ENCODE assay signal across 10 cellular contexts in the genomic region with DNA sequence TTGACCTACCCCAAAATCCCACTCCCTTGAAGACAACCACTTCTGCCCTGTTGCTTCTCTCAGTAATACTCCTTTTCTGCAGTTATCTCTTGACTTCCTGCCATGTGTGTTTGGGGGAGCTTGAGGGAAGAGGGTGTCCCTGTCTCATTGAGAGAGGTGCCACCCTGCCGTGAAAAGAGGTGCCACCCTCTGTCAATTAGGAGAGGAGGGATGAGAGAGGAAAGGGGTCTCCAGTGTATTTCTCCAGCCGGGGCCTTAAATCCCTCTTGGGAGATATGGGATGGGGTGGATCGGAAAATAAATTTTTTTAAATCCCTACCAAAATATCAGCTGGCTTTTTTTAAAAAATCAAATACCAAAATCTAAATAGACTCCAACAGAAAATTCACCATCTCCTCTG. TPM values are rescaled to one million over a fixed set of nuclear protein-coding genes. Genes with fewer than 3 reads are reported as not detected.
A peak's percentile ranks its signal among the peaks of the same experiment; 100 is the strongest.
DNase-seq lines count a peak whose midpoint lies in the region; ATAC-seq and TF ChIP-seq lines count a peak whose summit lies in the region.
"Had no signal": no experiment of that assay in that cellular context is flagged by ENCODE, and none has a peak within 500 bp of the region (broad histone marks: within the 10 kb centered on the region; RNA-seq: fewer than 3 reads in every experiment).

No MANE protein-coding gene starts in this region.

- H3K4me3 Mint-ChIP-seq in activated naive CD4-positive, alpha-beta T cell treated with anti-CD3 and anti-CD28 coated beads, Interleukin-2, amount 50 U/mL, for 24 hours = peak overlapping the region; percentile 42
- no peak overlapping the region for H3K4me3 Mint-ChIP-seq in activated naive CD4-positive, alpha-beta T cell treated with anti-CD3 and anti-CD28 coated beads, Interleukin-2, amount 10 ng/mL, durations not matched to agents 7 days and 5 days
- H3K4me3 Mint-ChIP-seq in activated naive CD8-positive, alpha-beta T cell treated with anti-CD3 and anti-CD28 coated beads, Interleukin-2, amount 10 ng/mL, durations not matched to agents 7 days and 5 days = peak overlapping the region; percentile 68
- H3K4me3 Mint-ChIP-seq in immature natural killer cell (peak overlapping the region; percentile 48 to 80 (median 67)), type B pancreatic cell (peak overlapping the region; percentile 87)

- no peaks in the 10 kb centered on the region for H3K9me3 Mint-ChIP-seq in activated naive CD4-positive, alpha-beta T cell treated with anti-CD3 and anti-CD28 coated beads, Interleukin-2, amount 50 U/mL, for 24 hours
- H3K9me3 Mint-ChIP-seq in activated naive CD4-positive, alpha-beta T cell treated with anti-CD3 and anti-CD28 coated beads, Interleukin-2, amount 10 ng/mL, durations not matched to agents 7 days and 5 days = no peaks in the 10 kb centered on the region
- no peaks in the 10 kb centered on the region for H3K9me3 Mint-ChIP-seq in activated naive CD8-positive, alpha-beta T cell treated with anti-CD3 and anti-CD28 coated beads, Interleukin-2, amount 10 ng/mL, durations not matched to agents 7 days and 5 days
- H3K9me3 Mint-ChIP-seq in immature natural killer cell (no peaks in the 10 kb centered on the region), type B pancreatic cell (no peaks in the 10 kb centered on the region)

- TF ChIP-seq CTCF in type B pancreatic cell (conservative IDR thresholded peaks at IDR 0.05) (no peak), omental fat pad (IDR thresholded peaks at IDR 0.05) (no peak)

- H3K4me1 Mint-ChIP-seq in activated naive CD4-positive, alpha-beta T cell treated with anti-CD3 and anti-CD28 coated beads, Interleukin-2, amount 50 U/mL, for 24 hours = peaks cover 15% of the 10 kb centered on the region
- H3K4me1 Mint-ChIP-seq in activated naive CD4-positive, alpha-beta T cell treated with anti-CD3 and anti-CD28 coated beads, Interleukin-2, amount 10 ng/mL, durations not matched to agents 7 days and 5 days = peaks cover 25% of the 10 kb centered on the region
- peaks cover 22% of the 10 kb centered on the region for H3K4me1 Mint-ChIP-seq in activated naive CD8-positive, alpha-beta T cell treated with anti-CD3 and anti-CD28 coated beads, Interleukin-2, amount 10 ng/mL, durations not matched to agents 7 days and 5 days
- H3K4me1 Mint-ChIP-seq in immature natural killer cell (peaks cover 31 to 36% of the 10 kb centered on the region in 2 donors), type B pancreatic cell (ENCODE audit: unreplicated experiment) (peaks cover 25% of the 10 kb centered on the region)

- no peak for DNase-seq in activated naive CD4-positive, alpha-beta T cell treated with anti-CD3 and anti-CD28 coated beads, Interleukin-2, amount 10 ng/mL, durations not matched to agents 7 days and 5 days
- no peak for DNase-seq in activated naive CD8-positive, alpha-beta T cell treated with anti-CD3 and anti-CD28 coated beads, Interleukin-2, amount 10 ng/mL, durations not matched to agents 7 days and 5 days
- DNase-seq in immature natural killer cell = no peak
- no peak for DNase-seq in type B pancreatic cell (ENCODE audit: extremely low spot score, unreplicated experiment)
- DNase-seq in omental fat pad (ENCODE audit: low spot score) = no peak
- no peak for DNase-seq in MG63
- no peak for DNase-seq in NCI-H2171 (lab: John Stamatoyannopoulos, UW)

- CTCF ChIA-PET in activated naive CD4-positive, alpha-beta T cell treated with anti-CD3 and anti-CD28 coated beads, Interleukin-2, amount 10 ng/mL, durations not matched to agents 7 days and 5 days (lab: Charles Lee) = interaction anchor here (0.9 kb wide), 1 partner anchor 56 kb away, joined by 3 read pairs; no protein-coding TSS in a partner anchor

- H3K36me3 ChIP-seq in MG63 = no peaks in the 10 kb centered on the region; the same call in 1 of the 2 replicates

- no peak overlapping the region for H3K4me3 ChIP-seq in MG63
- H3K4me3 ChIP-seq: BLaER1 had no signal

- no peak overlapping the region for H3K27ac Mint-ChIP-seq in activated naive CD4-positive, alpha-beta T cell treated with anti-CD3 and anti-CD28 coated beads, Interleukin-2, amount 50 U/mL, for 24 hours
- H3K27ac Mint-ChIP-seq in activated naive CD4-positive, alpha-beta T cell treated with anti-CD3 and anti-CD28 coated beads, Interleukin-2, amount 10 ng/mL, durations not matched to agents 7 days and 5 days = no peak overlapping the region
- H3K27ac Mint-ChIP-seq in activated naive CD8-positive, alpha-beta T cell treated with anti-CD3 and anti-CD28 coated beads, Interleukin-2, amount 10 ng/mL, durations not matched to agents 7 days and 5 days = peak overlapping the region; percentile 80
- H3K27ac Mint-ChIP-seq in immature natural killer cell (peak overlapping the region in 5 of 6 donors; percentile 34 to 80 (median 77)), type B pancreatic cell (no peak overlapping the region)

- no peaks in the 10 kb centered on the region for H3K27me3 ChIP-seq in MG63
- H3K27me3 ChIP-seq: BLaER1, gastroesophageal sphincter had no signal

- H3K27me3 Mint-ChIP-seq in activated naive CD4-positive, alpha-beta T cell treated with anti-CD3 and anti-CD28 coated beads, Interleukin-2, amount 50 U/mL, for 24 hours = no peaks in the 10 kb centered on the region
- no peaks in the 10 kb centered on the region for H3K27me3 Mint-ChIP-seq in activated naive CD4-positive, alpha-beta T cell treated with anti-CD3 and anti-CD28 coated beads, Interleukin-2, amount 10 ng/mL, durations not matched to agents 7 days and 5 days
- no peaks in the 10 kb centered on the region for H3K27me3 Mint-ChIP-seq in activated naive CD8-positive, alpha-beta T cell treated with anti-CD3 and anti-CD28 coated beads, Interleukin-2, amount 10 ng/mL, durations not matched to agents 7 days and 5 days
- H3K27me3 Mint-ChIP-seq in immature natural killer cell (ENCODE audit: low read depth in 3 of 3) (peaks cover 0 to 3% (median 2%) of the 10 kb centered on the region in 3 donors), type B pancreatic cell (no peaks in the 10 kb centered on the region)

- no peak for ATAC-seq in activated naive CD8-positive, alpha-beta T cell treated with anti-CD3 and anti-CD28 coated beads, Interleukin-2, amount 10 ng/mL, durations not matched to agents 7 days and 5 days (ENCODE audit: low read depth)
- no peak for ATAC-seq in omental fat pad (ENCODE audit: low FRiP score)

- no peaks in the 10 kb centered on the region for H3K9me3 ChIP-seq in MG63
- H3K9me3 ChIP-seq: BLaER1, gastroesophageal sphincter had no signal

- peaks cover under 1% of the 10 kb centered on the region for H3K36me3 Mint-ChIP-seq in activated naive CD4-positive, alpha-beta T cell treated with anti-CD3 and anti-CD28 coated beads, Interleukin-2, amount 50 U/mL, for 24 hours
- H3K36me3 Mint-ChIP-seq in activated naive CD4-positive, alpha-beta T cell treated with anti-CD3 and anti-CD28 coated beads, Interleukin-2, amount 10 ng/mL, durations not matched to agents 7 days and 5 days = peaks cover 7% of the 10 kb centered on the region
- peaks cover 5% of the 10 kb centered on the region for H3K36me3 Mint-ChIP-seq in activated naive CD8-positive, alpha-beta T cell treated with anti-CD3 and anti-CD28 coated beads, Interleukin-2, amount 10 ng/mL, durations not matched to agents 7 days and 5 days
- peaks cover 0 to 13% (median 5%) of the 10 kb centered on the region in 3 donors for H3K36me3 Mint-ChIP-seq in immature natural killer cell
- peaks cover 4% of the 10 kb centered on the region for H3K36me3 Mint-ChIP-seq in type B pancreatic cell

- POLR2A ChIA-PET in activated naive CD8-positive, alpha-beta T cell treated with anti-CD3 and anti-CD28 coated beads, Interleukin-2, amount 10 ng/mL, durations not matched to agents 7 days and 5 days (lab: Charles Lee) = interaction anchor here (1.1 to 1.2 kb wide), 2 partner anchors 17 to 80 kb away, joined by 3 read pairs; partner anchors contain the start of genes AKT2, C19orf47 and PLD3

RNA-seq across cellular contexts. Expression of gene PLD3, which starts 16.5 kb away (rescaled TPM):
- 100 to 1,000 TPM; 104 to 109 TPM for total RNA-seq in activated naive CD8-positive, alpha-beta T cell treated with anti-CD3 and anti-CD28 coated beads, Interleukin-2, amount 10 ng/mL, durations not matched to agents 7 days and 5 days
- polyA plus RNA-seq in immature natural killer cell = 10 to 100 TPM; 60.8 to 94.9 (median 63.7) TPM
- total RNA-seq in type B pancreatic cell (ENCODE audit: low replicate concordance) (234 and 244 TPM in 2 replicates), omental fat pad (100 to 1,000 TPM; 254 to 437 (median 351) TPM)
- total RNA-seq in MG63 (2014; rRNA removed; shearing (Covaris generic); ENCODE audit: low replicate concordance) = 141 and 144 TPM in 2 replicates

RNA-seq across cellular contexts. Expression of gene C19orf47, which starts 16.8 kb away (rescaled TPM):
- 10 to 100 TPM; 21.4 to 21.8 TPM for total RNA-seq in activated naive CD8-positive, alpha-beta T cell treated with anti-CD3 and anti-CD28 coated beads, Interleukin-2, amount 10 ng/mL, durations not matched to agents 7 days and 5 days
- 10 to 100 TPM; 10.0 to 14.1 (median 12.5) TPM for polyA plus RNA-seq in immature natural killer cell
- total RNA-seq in type B pancreatic cell (ENCODE audit: low replicate concordance) (15.3 and 18.6 TPM in 2 replicates), omental fat pad (10 to 100 TPM in 1 of 4 donors, 1 to 10 TPM in 3; 7.6 to 11.9 (median 8.3) TPM)
- 27.0 and 37.3 TPM in 2 replicates for total RNA-seq in MG63 (2014; rRNA removed; shearing (Covaris generic); ENCODE audit: low replicate concordance)

RNA-seq across cellular contexts. Expression of gene HIPK4, which starts 25.0 kb away (rescaled TPM):
- total RNA-seq in activated naive CD8-positive, alpha-beta T cell treated with anti-CD3 and anti-CD28 coated beads, Interleukin-2, amount 10 ng/mL, durations not matched to agents 7 days and 5 days = under 1 TPM in 1 of 2 experiments, not detected in 1; 0.11 TPM
- polyA plus RNA-seq in immature natural killer cell = under 1 TPM in 1 of 3 donors, not detected in 2; 0.15 TPM
- total RNA-seq in type B pancreatic cell (ENCODE audit: low replicate concordance) = 0.12 TPM in 1 of 2 replicates, not detected in the other
- 1 to 10 TPM in 1 of 4 donors, under 1 TPM in 1, not detected in 2; 0.24 to 2.2 TPM for total RNA-seq in omental fat pad
- 0.22 and 0.69 TPM in 2 replicates for total RNA-seq in MG63 (2014; rRNA removed; shearing (Covaris generic); ENCODE audit: low replicate concordance)

RNA-seq across cellular contexts. Expression of gene PRX, which starts 48.2 kb away (rescaled TPM):
- total RNA-seq in activated naive CD8-positive, alpha-beta T cell treated with anti-CD3 and anti-CD28 coated beads, Interleukin-2, amount 10 ng/mL, durations not matched to agents 7 days and 5 days = 1 to 10 TPM; 2.3 to 2.5 TPM
- polyA plus RNA-seq in immature natural killer cell = 10 to 100 TPM in 1 of 3 donors, 1 to 10 TPM in 1, under 1 TPM in 1; 0.62 to 13.0 (median 1.2) TPM
- total RNA-seq in type B pancreatic cell (ENCODE audit: low replicate concordance) (1.2 and 11.7 TPM in 2 replicates), omental fat pad (1 to 10 TPM; 2.2 to 6.1 (median 4.3) TPM)
- total RNA-seq in MG63 (2014; rRNA removed; shearing (Covaris generic); ENCODE audit: low replicate concordance) = 5.6 and 6.3 TPM in 2 replicates

Comparison
In these comparisons a context has a peak if more than half of its experiments do, and no peak if none do; other contexts are left out.
1. H3K27ac Mint-ChIP-seq: peak in activated naive CD8-positive, alpha-beta T cell treated with anti-CD3 and anti-CD28 coated beads, Interleukin-2, amount 10 ng/mL, durations not matched to agents 7 days and 5 days (single experiment) and immature natural killer cell (5 of 6); none in activated naive CD4-positive, alpha-beta T cell treated with anti-CD3 and anti-CD28 coated beads, Interleukin-2, amount 50 U/mL, for 24 hours (single experiment), activated naive CD4-positive, alpha-beta T cell treated with anti-CD3 and anti-CD28 coated beads, Interleukin-2, amount 10 ng/mL, durations not matched to agents 7 days and 5 days (single experiment) and type B pancreatic cell (single experiment).